In genomic region chrX:119482497-119483480, GRCh38 we compare ENCODE assay signal across 8 cellular contexts. TPM values are rescaled to one million over a fixed set of nuclear protein-coding genes. Genes with fewer than 3 reads are reported as not detected.
DNase-seq lines count a peak whose midpoint lies in the region; ATAC-seq, FAIRE-seq and TF ChIP-seq lines count a peak whose summit lies in the region.

No MANE protein-coding gene starts in this region.

- DNase-seq in GM03348 (ENCODE audit: low spot score) (peak; percentile 66), H4 (ENCODE audit: low spot score) (peak; percentile 14), NCI-H1092 treated with DMSO at 0.1 percent for 48 hours (lab: John Stamatoyannopoulos, UW) (peak; percentile 54), choroid plexus epithelial cell (ENCODE audit: low read depth) (peak; percentile 56), HepG2 (ENCODE audit: low spot score) (no peak), NCI-H82 (lab: John Stamatoyannopoulos, UW) (no peak)
- DNase-seq in activated CD4-positive, CD25-positive, alpha-beta regulatory T cell treated with anti-CD3 and anti-CD28 coated beads, Interleukin-2, amount 50 U/mL, for 72 hours: peak; percentile 67
- DNase-seq in stimulated activated CD4-positive, alpha-beta T cell treated with anti-CD3 and anti-CD28 coated beads, Interleukin-4, amount 100 ng/mL, for 4 hours: peak; percentile 53 to 64

- CTCF ChIA-PET in HepG2 (lab: Yijun Ruan, JAX; ENCODE audit: low intra/inter-chr PET ratio, low total read pairs): interaction anchor here (0.6 kb wide), 1 partner anchor 665 kb away, joined by 3 read pairs; no protein-coding TSS in a partner anchor

- no peaks in the 10 kb centered on the region for H3K36me3 ChIP-seq in HepG2 (replicated peaks in 1 of 2; ENCODE audit: control insufficient read depth in 1 of 2, insufficient read depth in 2 of 2, low read length in 2 of 2)

- H3K4me3 ChIP-seq in choroid plexus epithelial cell (ENCODE audit: low read depth, low read length) (peak overlapping the region; percentile 54), HepG2 (replicated peaks in 1 of 3; ENCODE audit: insufficient read depth in 1 of 3, low read depth in 2 of 3, low read length in 3 of 3) (no peak overlapping the region)

- intact Hi-C loops in HepG2 (cut with micrococcal nuclease; ENCODE audit: unreplicated experiment): no loop called here

- TF ChIP-seq RAD21 in HepG2 (CRISPR knock-in tag; IDR thresholded peaks at IDR 0.05): no peak

- no peak; the same call in 2 of the 3 replicates for ATAC-seq in HepG2

- peaks cover 18% of the 10 kb centered on the region for H3K4me1 ChIP-seq in HepG2 (ENCODE audit: insufficient read depth, low read length)

- WGBS in HepG2 (ENCODE audit: low lambda C conversion rate): 91% methylated on average over 23 of the region's 48 CpGs

- POLR2A ChIA-PET in HepG2 (lab: Yijun Ruan, JAX): interaction anchor here (1.1 kb wide), 1 partner anchor 72 kb away, joined by 3 read pairs; no protein-coding TSS in a partner anchor

- no peak overlapping the region for H2AFZ ChIP-seq in HepG2 (ENCODE audit: low read length)

- no TSS peak for BruUV-seq in HepG2 (replicated peaks; lab: Mats Ljungman, UMichigan)

- no peak for TF ChIP-seq POLR2A in HepG2 (IDR thresholded peaks at IDR 0.05; ENCODE audit: insufficient read depth in 1 of 2, low read depth in 2 of 2, low read length in 2 of 2)

- in situ Hi-C loops in HepG2 (cut with HindIII; ENCODE audit: extremely low pct_ligation_motif_present, low pct_unique_long_range_greater_than_20kb): no loop called here

- TF ChIP-seq EP300 in HepG2 (IDR thresholded peaks at IDR 0.05; ENCODE audit: low read depth in 2 of 2, low read length in 2 of 2) (no peak), HepG2 (CRISPR knock-in tag; IDR thresholded peaks at IDR 0.05; ENCODE audit: borderline replicate concordance) (no peak)

- no peaks in the 10 kb centered on the region for H3K9me3 ChIP-seq in HepG2 (ENCODE audit: low read length)

- no peak overlapping the region for H3K4me2 ChIP-seq in HepG2 (ENCODE audit: low read depth, low read length)

- FAIRE-seq in HepG2 (lab: Jason Lieb, UNC): no peak

- no peak overlapping the region for H3K27ac ChIP-seq in HepG2 (ENCODE audit: extremely low read length, insufficient read depth, low read length)

- no peaks in the 10 kb centered on the region for H3K79me2 ChIP-seq in HepG2 (ENCODE audit: insufficient read depth, low read length)

- peak; percentile 65 for TF ChIP-seq CTCF in choroid plexus epithelial cell (conservative IDR thresholded peaks at IDR 0.05; ENCODE audit: low read depth, low read length)
- peak; percentile 32 for TF ChIP-seq CTCF in HepG2 (CRISPR knock-in tag; IDR thresholded peaks at IDR 0.05)

- no peaks in the 10 kb centered on the region for H3K27me3 ChIP-seq in HepG2 (ENCODE audit: control insufficient read depth in 1 of 2, insufficient read depth in 2 of 2, low read length in 2 of 2)

- no peak overlapping the region for H3K9ac ChIP-seq in HepG2 (ENCODE audit: insufficient read depth, low read depth, low read length)

- H4K20me1 ChIP-seq in HepG2 (ENCODE audit: insufficient read depth, low read length): no peaks in the 10 kb centered on the region

TF ChIP-seq in HepG2, 621 proteins besides CTCF, POLR2A, EP300 and RAD21:
- TF ChIP-seq TGIF2 (CRISPR knock-in tag; IDR thresholded peaks at IDR 0.05) (no peak), ZBTB33 (CRISPR knock-in tag; IDR thresholded peaks at IDR 0.05) (peak; percentile 97)

RNA-seq across cellular contexts. Expression of gene SLC25A5, which starts 14.5 kb away (rescaled TPM):
- 399 and 652 TPM in 2 replicates for total RNA-seq in H4 (2014; rRNA removed; shearing (Covaris generic))
- 300 and 472 TPM in 2 replicates for total RNA-seq in HepG2 (2016; rRNA removed; fragmentation: Illumina TruSeq; extraction: Trizol)
- 168 and 187 TPM in 2 replicates for total RNA-seq in HepG2 (2016; cell fraction: cytosol; rRNA removed; fragmentation: Illumina TruSeq; extraction: Trizol; ENCODE audit: low read depth)
- 312 and 459 TPM in 2 replicates for total RNA-seq in HepG2 (2016; cell fraction: insoluble cytoplasmic fraction; rRNA removed; fragmentation: Illumina TruSeq; extraction: Trizol)
- total RNA-seq in HepG2 (2016; cell fraction: membrane; rRNA removed; fragmentation: Illumina TruSeq; extraction: Trizol): 296 and 308 TPM in 2 replicates
- 148 TPM in 2 replicates for total RNA-seq in HepG2 (2016; cell fraction: nucleus; rRNA removed; fragmentation: Illumina TruSeq; extraction: Trizol)
- polyA plus RNA-seq in HepG2 (2011; rRNA removed): 356 and 402 TPM in 2 replicates
- polyA plus RNA-seq in HepG2 (2011; cell fraction: cytosol; rRNA removed): 679 and 773 TPM in 2 replicates
- polyA plus RNA-seq in HepG2 (2011; cell fraction: nucleus; rRNA removed): 192 and 211 TPM in 2 replicates
- polyA plus RNA-seq in HepG2 (2012): 586 and 628 TPM in 2 replicates
- 295 and 308 TPM in 2 replicates for polyA plus RNA-seq in HepG2 (2016; cell fraction: cytosol; fragmentation: Illumina TruSeq; extraction: Trizol; ENCODE audit: low read depth)
- polyA plus RNA-seq in HepG2 (2016; cell fraction: insoluble cytoplasmic fraction; fragmentation: Illumina TruSeq; extraction: Trizol; ENCODE audit: low read depth): 691 and 717 TPM in 2 replicates
- polyA plus RNA-seq in HepG2 (2016; cell fraction: membrane; fragmentation: Illumina TruSeq; extraction: Trizol; ENCODE audit: low read depth): 394 and 413 TPM in 2 replicates
- 277 and 278 TPM in 2 replicates for polyA plus RNA-seq in HepG2 (2016; cell fraction: nucleus; fragmentation: Illumina TruSeq; extraction: Trizol; ENCODE audit: insufficient read depth, low read depth)
- polyA minus RNA-seq in HepG2 (2011; rRNA and poly(A)+ RNA removed; ENCODE audit: low replicate concordance): 640 and 785 TPM in 2 replicates
- polyA minus RNA-seq in HepG2 (2011; cell fraction: cytosol; rRNA and poly(A)+ RNA removed): 273 and 289 TPM in 2 replicates
- 64.6 and 78.3 TPM in 2 replicates for polyA minus RNA-seq in HepG2 (2011; cell fraction: nucleus; rRNA and poly(A)+ RNA removed)

Comparison
In these comparisons a context has a peak if more than half of its experiments do, and no peak if none do; other contexts are left out.
1. DNase-seq: peak in GM03348 (single experiment), H4 (single experiment), NCI-H1092 treated with DMSO at 0.1 percent for 48 hours (single experiment), activated CD4-positive, CD25-positive, alpha-beta regulatory T cell treated with anti-CD3 and anti-CD28 coated beads, Interleukin-2, amount 50 U/mL, for 72 hours (single experiment), choroid plexus epithelial cell (single experiment) and stimulated activated CD4-positive, alpha-beta T cell treated with anti-CD3 and anti-CD28 coated beads, Interleukin-4, amount 100 ng/mL, for 4 hours (2 of 2); none in HepG2 (single experiment) and NCI-H82 (single experiment).